Comparison of ENCODE assay signal across 9 cellular contexts in genomic region chr16:88770459-88771293, GRCh38. TPM values are rescaled to one million over a fixed set of nuclear protein-coding genes. Genes with fewer than 3 reads are reported as not detected.
DNase-seq lines count a peak whose midpoint lies in the region; ATAC-seq and TF ChIP-seq lines count a peak whose summit lies in the region.
"Had no signal": no experiment of that assay in that cellular context is flagged by ENCODE, and none has a peak within 500 bp of the region (broad histone marks: within the 10 kb centered on the region; RNA-seq: fewer than 3 reads in every experiment).

No MANE protein-coding gene starts in this region.

- H3K4me1 Mint-ChIP-seq in activated CD4-positive, alpha-beta T cell treated with anti-CD3 and anti-CD28 coated beads for 36 hours, result peaks cover 28% of the 10 kb centered on the region

- no peaks in the 10 kb centered on the region for H3K9me3 Mint-ChIP-seq in activated CD4-positive, alpha-beta T cell treated with anti-CD3 and anti-CD28 coated beads for 36 hours (ENCODE audit: low read depth)
- H3K9me3 Mint-ChIP-seq: CD4-positive, CD25-positive, alpha-beta regulatory T cell had no signal

- peak overlapping the region; percentile 90 to 93 for H3K27ac ChIP-seq in breast epithelium
- peak overlapping the region; percentile 83 for H3K27ac ChIP-seq in vagina

- POLR2A ChIA-PET in activated CD4-positive, alpha-beta T cell treated with anti-CD3 and anti-CD28 coated beads for 36 hours (lab: Charles Lee), result interaction anchor here (0.5 to 0.6 kb wide), 3 partner anchors 22 to 340 kb away, joined by 3 read pairs; no protein-coding TSS in a partner anchor

- H3K27me3 Mint-ChIP-seq in activated CD4-positive, alpha-beta T cell treated with anti-CD3 and anti-CD28 coated beads for 36 hours, result no peaks in the 10 kb centered on the region
- H3K27me3 Mint-ChIP-seq: CD4-positive, CD25-positive, alpha-beta regulatory T cell had no signal

- H3K4me3 Mint-ChIP-seq in activated CD4-positive, alpha-beta T cell treated with anti-CD3 and anti-CD28 coated beads for 36 hours, result no peak overlapping the region
- H3K4me3 Mint-ChIP-seq: CD4-positive, CD25-positive, alpha-beta regulatory T cell had no signal

- CTCF ChIA-PET in activated CD4-positive, alpha-beta T cell treated with anti-CD3 and anti-CD28 coated beads for 36 hours (lab: Charles Lee), result interaction anchor here (4.2 kb wide), 1 partner anchor 11 kb away, joined by 18 read pairs; no protein-coding TSS in a partner anchor

- ATAC-seq in activated CD4-positive, alpha-beta T cell treated with anti-CD3 and anti-CD28 coated beads for 36 hours, result peak; percentile 58
- ATAC-seq in HG02642 (IDR thresholded peaks at IDR 0.05; ENCODE audit: poor library complexity, unreplicated experiment), result no peak
- ATAC-seq in HG02623 (IDR thresholded peaks at IDR 0.05; ENCODE audit: unreplicated experiment), result no peak

- H3K36me3 ChIP-seq in breast epithelium (no peaks in the 10 kb centered on the region), vagina (no peaks in the 10 kb centered on the region)

- H3K4me1 ChIP-seq in breast epithelium, result peaks cover 33 to 56% of the 10 kb centered on the region in 2 donors
- peaks cover 88% of the 10 kb centered on the region for H3K4me1 ChIP-seq in vagina

- peak overlapping the region; percentile 42 for H3K27ac Mint-ChIP-seq in activated CD4-positive, alpha-beta T cell treated with anti-CD3 and anti-CD28 coated beads for 36 hours

- TF ChIP-seq CTCF in breast epithelium (IDR thresholded peaks at IDR 0.05), result no peak
- TF ChIP-seq CTCF in vagina (IDR thresholded peaks at IDR 0.05), result no peak

- H3K27me3 ChIP-seq in breast epithelium (no peaks in the 10 kb centered on the region), vagina (no peaks in the 10 kb centered on the region)

- H3K9me3 ChIP-seq in breast epithelium, result no peaks in the 10 kb centered on the region
- no peaks in the 10 kb centered on the region for H3K9me3 ChIP-seq in vagina

- H3K4me3 ChIP-seq in breast epithelium (peak overlapping the region in 2 of 3 donors; percentile 34 to 58), vagina (peak overlapping the region; percentile 21 to 29)

- H3K36me3 Mint-ChIP-seq in activated CD4-positive, alpha-beta T cell treated with anti-CD3 and anti-CD28 coated beads for 36 hours (ENCODE audit: low read depth), result no peaks in the 10 kb centered on the region
- H3K36me3 Mint-ChIP-seq: CD4-positive, CD25-positive, alpha-beta regulatory T cell had no signal

- TF ChIP-seq POLR2A in breast epithelium (IDR thresholded peaks at IDR 0.05) (no peak), vagina (IDR thresholded peaks at IDR 0.05) (no peak)

- peak; percentile 55 for DNase-seq in activated CD4-positive, alpha-beta T cell treated with anti-CD3 and anti-CD28 coated beads for 36 hours
- DNase-seq in activated CD4-positive, alpha-beta T cell treated with anti-CD3 and anti-CD28 coated beads for 4 hours, result no peak
- DNase-seq in NCI-H69 (lab: John Stamatoyannopoulos, UW) (peak; percentile 67), breast epithelium (ENCODE audit: low spot score in 2 of 2) (peak in 1 of 2 donors; percentile 74), medulla oblongata (ENCODE audit: extremely low spot score) (peak; percentile 39), vagina (ENCODE audit: extremely low spot score in 2 of 2) (no peak)
- DNase-seq: CD4-positive, CD25-positive, alpha-beta regulatory T cell had no signal

- intact Hi-C loops in activated CD4-positive, alpha-beta T cell treated with anti-CD3 and anti-CD28 coated beads for 36 hours (cut with DNase I, micrococcal nuclease), result no loop called here
- intact Hi-C loops in breast epithelium (cut with DNase I; ENCODE audit: low total_unique reads), result no loop called here
- intact Hi-C loops in vagina (cut with DNase I), result no loop called here

RNA-seq across cellular contexts. Expression of gene PIEZO1, which starts 14.3 kb away (rescaled TPM):
- 100 to 1,000 TPM; 105 to 126 TPM for total RNA-seq in activated CD4-positive, alpha-beta T cell treated with anti-CD3 and anti-CD28 coated beads for 36 hours
- total RNA-seq in breast epithelium, result 100 to 1,000 TPM in 2 of 3 donors, 10 to 100 TPM in 1; 90.7 to 181 (median 135) TPM
- total RNA-seq in vagina, result 184 TPM

RNA-seq across cellular contexts. Expression of gene CDT1, which starts 32.9 kb away (rescaled TPM):
- total RNA-seq in activated CD4-positive, alpha-beta T cell treated with anti-CD3 and anti-CD28 coated beads for 36 hours, result 100 to 1,000 TPM; 136 to 182 TPM
- total RNA-seq in breast epithelium, result 1 to 10 TPM; 1.3 to 3.3 (median 3.2) TPM
- 10.8 TPM for total RNA-seq in vagina

RNA-seq across cellular contexts. Expression of gene APRT, which starts 41.1 kb away (rescaled TPM):
- 100 to 1,000 TPM; 105 to 179 TPM for total RNA-seq in activated CD4-positive, alpha-beta T cell treated with anti-CD3 and anti-CD28 coated beads for 36 hours
- total RNA-seq in breast epithelium (100 to 1,000 TPM in 2 of 3 donors, 10 to 100 TPM in 1; 93.8 to 152 (median 126) TPM), vagina (134 TPM)

Comparison
In these comparisons a context has a peak if more than half of its experiments do, and no peak if none do; other contexts are left out.
1. DNase-seq: peak in activated CD4-positive, alpha-beta T cell treated with anti-CD3 and anti-CD28 coated beads for 36 hours (single experiment), NCI-H69 (single experiment) and medulla oblongata (single experiment); none in activated CD4-positive, alpha-beta T cell treated with anti-CD3 and anti-CD28 coated beads for 4 hours (0 of 2) and vagina (0 of 2).
2. RNA of gene CDT1, which starts 32.9 kb away (total RNA-seq): 136 to 182 TPM in activated CD4-positive, alpha-beta T cell treated with anti-CD3 and anti-CD28 coated beads for 36 hours; 10.8 TPM in vagina (single experiment) and 1.3 to 3.3 TPM in breast epithelium; every median in the first group is over 10 times any median in the second.